1 cellular context compared by ENCODE assay signal in genomic region chr17:28180449-28180848, GRCh38.
TF ChIP-seq lines count a peak whose summit lies in the region.

No MANE protein-coding gene starts in this region.

TF ChIP-seq in GM23338, 12 proteins besides CTCF, POLR2A, EP300 and RAD21 (continued from another document):
- no peak for TF ChIP-seq ETS1 (IDR thresholded peaks at IDR 0.05)
- no peak for TF ChIP-seq ZNF331 (CRISPR knock-in tag; IDR thresholded peaks at IDR 0.05; ENCODE audit: low read depth)
- TF ChIP-seq POLR2AphosphoS5 (IDR thresholded peaks at IDR 0.05; ENCODE audit: low read depth) = no peak
- no peak for TF ChIP-seq ZNF114 (CRISPR knock-in tag; IDR thresholded peaks at IDR 0.05)
- TF ChIP-seq JUNB (IDR thresholded peaks at IDR 0.05; ENCODE audit: unreplicated experiment) = no peak
- no peak for TF ChIP-seq ZNF462 (CRISPR knock-in tag; IDR thresholded peaks at IDR 0.05)
- no peak for TF ChIP-seq EZH2phosphoT487 (IDR thresholded peaks at IDR 0.05; ENCODE audit: unreplicated experiment)
- TF ChIP-seq EZH2 (IDR thresholded peaks at IDR 0.05; ENCODE audit: low read depth, unreplicated experiment) = no peak
